9 cellular contexts compared by ENCODE assay signal in genomic region chr7:7719235-7719634, GRCh38. TPM values are rescaled to one million over a fixed set of nuclear protein-coding genes. Genes with fewer than 3 reads are reported as not detected.
DNase-seq lines count a peak whose midpoint lies in the region; ATAC-seq and TF ChIP-seq lines count a peak whose summit lies in the region.
"Had no signal": no experiment of that assay in that cellular context is flagged by ENCODE, and none has a peak within 500 bp of the region (broad histone marks: within the 10 kb centered on the region; RNA-seq: fewer than 3 reads in every experiment).

No MANE protein-coding gene starts in this region.

- H4K20me1 ChIP-seq in hepatocyte (ENCODE audit: insufficient read depth, poor library complexity, severe bottlenecking): no peaks in the 10 kb centered on the region

- no peak overlapping the region for H3K4me3 ChIP-seq in hepatocyte

- H3K27me3 Mint-ChIP-seq in activated T-cell treated with anti-CD3 and anti-CD28 coated beads, Interleukin-2, amount 50 U/mL, for 4 hours (ENCODE audit: low read depth): no peaks in the 10 kb centered on the region

- TF ChIP-seq CTCF in hepatocyte (IDR thresholded peaks at IDR 0.05; ENCODE audit: poor library complexity): no peak

- peaks cover 8% of the 10 kb centered on the region for H3K36me3 Mint-ChIP-seq in activated T-cell treated with anti-CD3 and anti-CD28 coated beads, Interleukin-2, amount 50 U/mL, for 4 hours (ENCODE audit: insufficient read depth)

- ATAC-seq in GM19452 (IDR thresholded peaks at IDR 0.05; ENCODE audit: unreplicated experiment): peak; percentile 93
- peak; percentile 95 for ATAC-seq in HG03432 (IDR thresholded peaks at IDR 0.05; ENCODE audit: unreplicated experiment)
- ATAC-seq in activated T-cell treated with anti-CD3 and anti-CD28 coated beads, Interleukin-2, amount 50 U/mL, for 4 hours: peak; percentile 98 to 99

- WGBS in hepatocyte (ENCODE audit: low lambda C conversion rate, missing lambda C conversion rate): 83% methylated on average over 2 of the region's 2 CpGs

- H3K9me3 ChIP-seq in hepatocyte (ENCODE audit: low read depth): no peaks in the 10 kb centered on the region

- H3K27ac ChIP-seq in hepatocyte: no peak overlapping the region

- no peaks in the 10 kb centered on the region for H3K9me2 ChIP-seq in hepatocyte (replicated peaks; ENCODE audit: insufficient read depth)

- DNase-seq in D341Med (ENCODE audit: low spot score) (peak; percentile 55), NCI-H446 treated with DMSO at 0.1 percent for 48 hours (lab: John Stamatoyannopoulos, UW) (peak; percentile 98), hepatocyte (ENCODE audit: low spot score) (peak; percentile 49), iPS-NIHi11 (ENCODE audit: low spot score) (no peak)
- DNase-seq in activated T-cell treated with anti-CD3 and anti-CD28 coated beads, Interleukin-2, amount 50 U/mL, for 4 hours: peak; percentile 21
- peak in 2 of 3 donors; percentile 2 to 3 for DNase-seq in stimulated activated CD4-positive, alpha-beta T cell treated with anti-CD3 and anti-CD28 coated beads, TNF-alpha, amount 100 ng/mL, for 1 hour (ENCODE audit: low read depth in 3 of 3, low spot score in 1 of 3)
- DNase-seq: right cardiac atrium had no signal

- H3K4me1 Mint-ChIP-seq in activated T-cell treated with anti-CD3 and anti-CD28 coated beads, Interleukin-2, amount 50 U/mL, for 4 hours (ENCODE audit: low read depth): peaks cover 15% of the 10 kb centered on the region

- no peaks in the 10 kb centered on the region for H3K79me2 ChIP-seq in hepatocyte

- no peaks in the 10 kb centered on the region for H3K27me3 ChIP-seq in hepatocyte

- no peaks in the 10 kb centered on the region for H3K4me1 ChIP-seq in hepatocyte (ENCODE audit: insufficient read depth)

- no peaks in the 10 kb centered on the region for H3K9me3 Mint-ChIP-seq in activated T-cell treated with anti-CD3 and anti-CD28 coated beads, Interleukin-2, amount 50 U/mL, for 4 hours

- no peak overlapping the region for H3K4me2 ChIP-seq in hepatocyte

- H2AFZ ChIP-seq in hepatocyte: no peak overlapping the region

- no peaks in the 10 kb centered on the region for H3K36me3 ChIP-seq in hepatocyte (replicated peaks; ENCODE audit: insufficient read depth, low read depth)

- no peak overlapping the region for H3K4me3 Mint-ChIP-seq in activated T-cell treated with anti-CD3 and anti-CD28 coated beads, Interleukin-2, amount 50 U/mL, for 4 hours

RNA-seq across cellular contexts. Expression of gene RPA3, which starts 0.8 kb away (rescaled TPM):
- total RNA-seq in activated T-cell treated with anti-CD3 and anti-CD28 coated beads, Interleukin-2, amount 50 U/mL, for 4 hours: 10 to 100 TPM; 76.9 to 82.6 (median 79.2) TPM
- 17.3 and 20.9 TPM in 2 replicates for total RNA-seq in hepatocyte
- 38.2 and 46.0 TPM in 2 replicates for polyA plus RNA-seq in hepatocyte
